ENCODE assay signal across 31 cellular contexts in the genomic region with DNA sequence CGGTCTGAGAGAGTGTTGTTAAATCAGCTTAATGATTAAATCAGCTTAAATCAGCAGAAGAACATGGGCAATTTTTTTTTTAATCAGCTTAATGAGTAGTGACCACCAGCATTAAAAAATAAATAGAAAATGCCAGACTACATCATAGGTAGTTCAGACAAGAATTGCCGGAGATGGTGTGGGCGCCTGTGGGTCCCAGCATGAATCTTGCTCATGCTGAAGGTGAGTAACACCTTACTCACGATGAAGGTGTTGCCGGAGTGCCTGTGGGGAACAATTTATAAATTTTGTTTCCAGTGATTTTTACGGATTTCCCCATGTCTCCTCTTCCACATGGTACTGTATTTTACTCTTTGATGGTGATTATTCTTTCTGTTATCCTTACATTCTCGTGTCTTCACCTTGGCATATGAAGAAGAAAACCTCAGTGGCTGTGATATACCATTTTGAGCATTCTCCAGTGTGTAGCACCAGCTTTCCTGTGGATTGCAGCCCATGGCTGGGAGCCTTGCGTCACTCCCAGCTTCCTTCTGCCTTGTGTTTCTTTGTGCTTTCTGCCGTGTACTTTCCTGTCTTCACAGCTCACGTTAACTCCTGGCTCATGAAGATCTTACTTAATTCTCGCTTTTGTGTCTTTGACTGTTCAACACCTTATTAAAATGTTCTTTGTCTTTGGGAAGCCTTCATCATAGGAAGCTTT. TPM values are rescaled to one million over a fixed set of nuclear protein-coding genes. Genes with fewer than 3 reads are reported as not detected.
DNase-seq lines count a peak whose midpoint lies in the region; ATAC-seq, FAIRE-seq and TF ChIP-seq lines count a peak whose summit lies in the region.
"Had no signal": no experiment of that assay in that cellular context is flagged by ENCODE, and none has a peak within 500 bp of the region (broad histone marks: within the 10 kb centered on the region; RNA-seq: fewer than 3 reads in every experiment).

No MANE protein-coding gene starts in this region.

- H3K79me2 ChIP-seq in HepG2 (ENCODE audit: insufficient read depth, low read length), result no peaks in the 10 kb centered on the region

- H3K36me3 Mint-ChIP-seq in dendritic cell treated with granulocyte-macrophage colony-stimulating factor and Interleukin-4, amounts not matched to agents 40 ng/mL and 50 ng/mL, for 4 days (ENCODE audit: low read depth), result no peaks in the 10 kb centered on the region
- H3K36me3 Mint-ChIP-seq: CD4-positive, alpha-beta memory T cell; naive B cell had no signal

- in situ Hi-C loops in HepG2 (cut with HindIII; ENCODE audit: extremely low pct_ligation_motif_present, low pct_unique_long_range_greater_than_20kb) (no loop called here), ACHN (cut with HindIII; ENCODE audit: low pct_ligation_motif_present, low pct_unique_long_range_greater_than_20kb, low sequenced_read_pairs) (no loop called here)

- H3K36me3 ChIP-seq in HepG2 (replicated peaks in 1 of 2; ENCODE audit: control insufficient read depth in 1 of 2, insufficient read depth in 2 of 2, low read length in 2 of 2) (no peaks in the 10 kb centered on the region), right lobe of liver (no peaks in the 10 kb centered on the region)
- H3K36me3 ChIP-seq: adrenal gland, ovary, SJCRH30 had no signal

- TF ChIP-seq RAD21 in HepG2 (CRISPR knock-in tag; IDR thresholded peaks at IDR 0.05), result no peak

- no peaks in the 10 kb centered on the region for H4K20me1 ChIP-seq in HepG2 (ENCODE audit: insufficient read depth, low read length)

- peak overlapping the region; percentile 8 for H3K27ac Mint-ChIP-seq in dendritic cell treated with granulocyte-macrophage colony-stimulating factor and Interleukin-4, amounts not matched to agents 40 ng/mL and 50 ng/mL, for 4 days
- H3K27ac Mint-ChIP-seq: CD4-positive, alpha-beta memory T cell; H9; IgD-negative memory B cell; naive B cell; T-helper 1 cell treated with Interleukin-12 subunit alpha and Interleukin-12 subunit beta and Interleukin-4 antibody, amounts not matched to agents 30 μg/mL and 1 μg/mL, for 36 hours had no signal

- 35% methylated on average over 11 of the region's 11 CpGs for WGBS in HepG2 (ENCODE audit: low lambda C conversion rate)
- WGBS in right lobe of liver (ENCODE audit: insufficient coverage, low coverage, low lambda C conversion rate, missing lambda C conversion rate), result 51% methylated on average over 11 of the region's 11 CpGs

- no peak overlapping the region for H3K4me3 Mint-ChIP-seq in dendritic cell treated with granulocyte-macrophage colony-stimulating factor and Interleukin-4, amounts not matched to agents 40 ng/mL and 50 ng/mL, for 4 days
- H3K4me3 Mint-ChIP-seq: CD4-positive, alpha-beta memory T cell; H9; IgD-negative memory B cell; naive B cell; T-helper 1 cell treated with Interleukin-12 subunit alpha and Interleukin-12 subunit beta and Interleukin-4 antibody, amounts not matched to agents 30 μg/mL and 1 μg/mL, for 36 hours had no signal

- ATAC-seq in HepG2 (no peak), right lobe of liver (no peak)
- ATAC-seq: sciatic nerve had no signal

- TF ChIP-seq POLR2A in HepG2 (IDR thresholded peaks at IDR 0.05; ENCODE audit: insufficient read depth in 1 of 2, low read depth in 2 of 2, low read length in 2 of 2) (no peak), right lobe of liver (IDR thresholded peaks at IDR 0.05) (no peak)

- intact Hi-C loops in HepG2 (cut with micrococcal nuclease; ENCODE audit: unreplicated experiment) (no loop called here), right lobe of liver (cut with DNase I) (no loop called here)
- intact Hi-C loops in dendritic cell treated with granulocyte-macrophage colony-stimulating factor and Interleukin-4, amounts not matched to agents 40 ng/mL and 50 ng/mL, for 4 days (cut with micrococcal nuclease), result no loop called here

- H3K4me1 ChIP-seq in HepG2 (ENCODE audit: insufficient read depth, low read length), result peaks cover 56% of the 10 kb centered on the region
- no peaks in the 10 kb centered on the region for H3K4me1 ChIP-seq in right lobe of liver
- H3K4me1 ChIP-seq: adrenal gland, SJCRH30 had no signal

- no peak overlapping the region; a peak in 1 of 6 replicates for H3K4me3 ChIP-seq in HepG2 (replicated peaks in 1 of 3; ENCODE audit: insufficient read depth in 1 of 3, low read depth in 2 of 3, low read length in 3 of 3)
- no peak overlapping the region for H3K4me3 ChIP-seq in right lobe of liver
- H3K4me3 ChIP-seq: adrenal gland, ovary, SJCRH30 had no signal

- POLR2A ChIA-PET in HepG2 (lab: Yijun Ruan, JAX), result no interaction called here

- BruUV-seq in HepG2 (replicated peaks; lab: Mats Ljungman, UMichigan), result no TSS peak

- H3K27me3 ChIP-seq in HepG2 (ENCODE audit: control insufficient read depth in 1 of 2, insufficient read depth in 2 of 2, low read length in 2 of 2) (no peaks in the 10 kb centered on the region; a peak in 1 of 5 replicates), right lobe of liver (no peaks in the 10 kb centered on the region)
- H3K27me3 ChIP-seq: adrenal gland, ovary had no signal

- H3K27ac ChIP-seq in HepG2 (ENCODE audit: extremely low read length, insufficient read depth, low read length), result no peak overlapping the region
- H3K27ac ChIP-seq in right lobe of liver, result no peak overlapping the region
- H3K27ac ChIP-seq: adrenal gland, ovary, SJCRH30 had no signal

- H3K4me1 Mint-ChIP-seq in dendritic cell treated with granulocyte-macrophage colony-stimulating factor and Interleukin-4, amounts not matched to agents 40 ng/mL and 50 ng/mL, for 4 days (ENCODE audit: low read depth), result peaks cover 72% of the 10 kb centered on the region
- H3K4me1 Mint-ChIP-seq: naive B cell had no signal

- H3K9me3 Mint-ChIP-seq in dendritic cell treated with granulocyte-macrophage colony-stimulating factor and Interleukin-4, amounts not matched to agents 40 ng/mL and 50 ng/mL, for 4 days, result no peaks in the 10 kb centered on the region
- H3K9me3 Mint-ChIP-seq: CD4-positive, alpha-beta memory T cell; T-helper 1 cell treated with Interleukin-12 subunit alpha and Interleukin-12 subunit beta and Interleukin-4 antibody, amounts not matched to agents 30 μg/mL and 1 μg/mL, for 36 hours had no signal

- TF ChIP-seq EP300 in HepG2 (IDR thresholded peaks at IDR 0.05; ENCODE audit: low read depth in 2 of 2, low read length in 2 of 2) (no peak), HepG2 (CRISPR knock-in tag; IDR thresholded peaks at IDR 0.05; ENCODE audit: borderline replicate concordance) (no peak)

- H2AFZ ChIP-seq in HepG2 (ENCODE audit: low read length), result no peak overlapping the region

- FAIRE-seq in HepG2 (lab: Jason Lieb, UNC), result no peak
- FAIRE-seq: endometrium had no signal

- H3K9ac ChIP-seq in HepG2 (ENCODE audit: insufficient read depth, low read depth, low read length), result no peak overlapping the region

- peak overlapping the region; percentile 26; the same call in 1 of the 2 replicates for H3K4me2 ChIP-seq in HepG2 (ENCODE audit: low read depth, low read length)

- TF ChIP-seq CTCF in HepG2 (CRISPR knock-in tag; IDR thresholded peaks at IDR 0.05) (no peak), right lobe of liver (IDR thresholded peaks at IDR 0.05) (no peak)

- no peak for DNase-seq in HepG2 (ENCODE audit: low spot score)
- no peak for DNase-seq in right lobe of liver
- DNase-seq in NOMO-1 treated with DMSO at 0.1 percent for 48 hours (lab: John Stamatoyannopoulos, UW; ENCODE audit: unreplicated experiment), result peak; percentile 14
- no peak for DNase-seq in GOT3 (lab: John Stamatoyannopoulos, UW)
- DNase-seq in 8988T, result no peak
- no peak for DNase-seq in glomerular visceral epithelial cell (ENCODE audit: extremely low spot score)
- DNase-seq in ACHN, result no peak
- DNase-seq: activated CD8-positive, alpha-beta memory T cell treated with anti-CD3 and anti-CD28 coated beads, Interleukin-2, amount 50 U/mL, for 48 hours; activated effector memory CD4-positive, alpha-beta T cell treated with Interleukin-2 at 50 U/mL for 16 hours; adrenal gland; CD4-positive, alpha-beta memory T cell; cortex of kidney; H9; head of caudate nucleus; left colon; naive B cell; NCI-H1694 treated with DMSO at 0.1 percent for 48 hours; NCI-H2171 treated with DMSO at 0.1 percent for 48 hours; NCI-H69; ovary; SJCRH30; substantia nigra had no signal

- no peaks in the 10 kb centered on the region for H3K9me3 ChIP-seq in HepG2 (ENCODE audit: low read length)
- H3K9me3 ChIP-seq in right lobe of liver, result no peaks in the 10 kb centered on the region
- H3K9me3 ChIP-seq: adrenal gland, ovary, SJCRH30 had no signal

- no peaks in the 10 kb centered on the region for H3K27me3 Mint-ChIP-seq in dendritic cell treated with granulocyte-macrophage colony-stimulating factor and Interleukin-4, amounts not matched to agents 40 ng/mL and 50 ng/mL, for 4 days
- H3K27me3 Mint-ChIP-seq: CD4-positive, alpha-beta memory T cell; IgD-negative memory B cell had no signal

- CTCF ChIA-PET in HepG2 (lab: Yijun Ruan, JAX; ENCODE audit: low intra/inter-chr PET ratio, low total read pairs), result no interaction called here

RNA-seq across cellular contexts. Expression of gene TDRD9, which starts 4.7 kb away (rescaled TPM):
- not detected in 2 replicates for total RNA-seq in HepG2 (2016; rRNA removed; fragmentation: Illumina TruSeq; extraction: Trizol)
- total RNA-seq in HepG2 (2016; cell fraction: cytosol; rRNA removed; fragmentation: Illumina TruSeq; extraction: Trizol; ENCODE audit: low read depth), result not detected in 2 replicates
- total RNA-seq in HepG2 (2016; cell fraction: insoluble cytoplasmic fraction; rRNA removed; fragmentation: Illumina TruSeq; extraction: Trizol), result not detected in 2 replicates
- total RNA-seq in HepG2 (2016; cell fraction: membrane; rRNA removed; fragmentation: Illumina TruSeq; extraction: Trizol), result not detected in 2 replicates
- total RNA-seq in HepG2 (2016; cell fraction: nucleus; rRNA removed; fragmentation: Illumina TruSeq; extraction: Trizol), result not detected in 2 replicates
- not detected in 2 replicates for polyA plus RNA-seq in HepG2 (2011; rRNA removed)
- polyA plus RNA-seq in HepG2 (2011; cell fraction: cytosol; rRNA removed), result not detected in 2 replicates
- not detected in 2 replicates for polyA plus RNA-seq in HepG2 (2011; cell fraction: nucleus; rRNA removed)
- not detected in 2 replicates for polyA plus RNA-seq in HepG2 (2012)
- polyA plus RNA-seq in HepG2 (2016; cell fraction: cytosol; fragmentation: Illumina TruSeq; extraction: Trizol; ENCODE audit: low read depth), result not detected in 2 replicates
- not detected in 2 replicates for polyA plus RNA-seq in HepG2 (2016; cell fraction: insoluble cytoplasmic fraction; fragmentation: Illumina TruSeq; extraction: Trizol; ENCODE audit: low read depth)
- not detected in 2 replicates for polyA plus RNA-seq in HepG2 (2016; cell fraction: membrane; fragmentation: Illumina TruSeq; extraction: Trizol; ENCODE audit: low read depth)
- not detected in 2 replicates for polyA plus RNA-seq in HepG2 (2016; cell fraction: nucleus; fragmentation: Illumina TruSeq; extraction: Trizol; ENCODE audit: insufficient read depth, low read depth)
- polyA minus RNA-seq in HepG2 (2011; rRNA and poly(A)+ RNA removed; ENCODE audit: low replicate concordance), result 20.1 TPM in 1 of 2 replicates, not detected in the other
- polyA minus RNA-seq in HepG2 (2011; cell fraction: cytosol; rRNA and poly(A)+ RNA removed), result not detected in 2 replicates
- not detected in 2 replicates for polyA minus RNA-seq in HepG2 (2011; cell fraction: nucleus; rRNA and poly(A)+ RNA removed)
- total RNA-seq in right lobe of liver, result under 1 TPM in 5 of 6 experiments, not detected in 1; 0.31 to 0.86 (median 0.43) TPM
- total RNA-seq: H9, OCI-LY7, SJCRH30 had no signal

RNA-seq across cellular contexts. Expression of gene RD3L, which starts 9.4 kb away (rescaled TPM):
- total RNA-seq in HepG2 (2016; rRNA removed; fragmentation: Illumina TruSeq; extraction: Trizol) (not detected in 2 replicates), right lobe of liver (1 to 10 TPM in 1 of 6 experiments, under 1 TPM in 2, not detected in 3; 0.22 to 1.2 (median 0.25) TPM)
- not detected in 2 replicates for total RNA-seq in HepG2 (2016; cell fraction: cytosol; rRNA removed; fragmentation: Illumina TruSeq; extraction: Trizol; ENCODE audit: low read depth)
- total RNA-seq in HepG2 (2016; cell fraction: insoluble cytoplasmic fraction; rRNA removed; fragmentation: Illumina TruSeq; extraction: Trizol), result not detected in 2 replicates
- total RNA-seq in HepG2 (2016; cell fraction: membrane; rRNA removed; fragmentation: Illumina TruSeq; extraction: Trizol), result not detected in 2 replicates
- total RNA-seq in HepG2 (2016; cell fraction: nucleus; rRNA removed; fragmentation: Illumina TruSeq; extraction: Trizol), result not detected in 2 replicates
- not detected in 2 replicates for polyA plus RNA-seq in HepG2 (2011; rRNA removed)
- polyA plus RNA-seq in HepG2 (2011; cell fraction: cytosol; rRNA removed), result not detected in 2 replicates
- not detected in 2 replicates for polyA plus RNA-seq in HepG2 (2011; cell fraction: nucleus; rRNA removed)
- polyA plus RNA-seq in HepG2 (2012), result not detected in 2 replicates
- polyA plus RNA-seq in HepG2 (2016; cell fraction: cytosol; fragmentation: Illumina TruSeq; extraction: Trizol; ENCODE audit: low read depth), result not detected in 2 replicates
- not detected in 2 replicates for polyA plus RNA-seq in HepG2 (2016; cell fraction: insoluble cytoplasmic fraction; fragmentation: Illumina TruSeq; extraction: Trizol; ENCODE audit: low read depth)
- polyA plus RNA-seq in HepG2 (2016; cell fraction: membrane; fragmentation: Illumina TruSeq; extraction: Trizol; ENCODE audit: low read depth), result not detected in 2 replicates
- polyA plus RNA-seq in HepG2 (2016; cell fraction: nucleus; fragmentation: Illumina TruSeq; extraction: Trizol; ENCODE audit: insufficient read depth, low read depth), result not detected in 2 replicates
- not detected in 2 replicates for polyA minus RNA-seq in HepG2 (2011; rRNA and poly(A)+ RNA removed; ENCODE audit: low replicate concordance)
- polyA minus RNA-seq in HepG2 (2011; cell fraction: cytosol; rRNA and poly(A)+ RNA removed), result not detected in 2 replicates
- not detected in 2 replicates for polyA minus RNA-seq in HepG2 (2011; cell fraction: nucleus; rRNA and poly(A)+ RNA removed)
- total RNA-seq: adrenal gland; CD4-positive, alpha-beta memory T cell; H9; left colon; mesenteric fat pad; OCI-LY7; ovary; sciatic nerve; SJCRH30; urinary bladder had no signal
- polyA plus RNA-seq: adrenal gland; AG04450; CD4-positive, alpha-beta memory T cell; IgD-negative memory B cell; ovary had no signal
